In genomic region chr18:12948055-12948804, GRCh38 we compare ENCODE assay signal across 8 cellular contexts. TPM values are rescaled to one million over a fixed set of nuclear protein-coding genes. Genes with fewer than 3 reads are reported as not detected.
DNase-seq lines count a peak whose midpoint lies in the region; ATAC-seq lines count a peak whose summit lies in the region.

No MANE protein-coding gene starts in this region.

- DNase-seq in AG20443 (ENCODE audit: low spot score) (peak; percentile 96), NCI-H446 treated with DMSO at 0.1 percent for 48 hours (lab: John Stamatoyannopoulos, UW) (peak; percentile 84), cerebellum (ENCODE audit: low spot score) (peak; percentile 87), kidney glomerular epithelial cell (lab: John Stamatoyannopoulos, UW) (peak; percentile 72)
- DNase-seq in activated CD4-positive, alpha-beta T cell treated with anti-CD3 and anti-CD28 coated beads for 1 hour, result peak; percentile 98
- peak; percentile 99 for DNase-seq in stimulated activated CD4-positive, alpha-beta T cell treated with anti-CD3 and anti-CD28 coated beads, Interleukin-15, amount 100 ng/mL, for 24 hours

- peak; percentile 75 for ATAC-seq in GM19025 (IDR thresholded peaks at IDR 0.05; ENCODE audit: low read depth, unreplicated experiment)
- peak; percentile 71 for ATAC-seq in HG03196 (IDR thresholded peaks at IDR 0.05; ENCODE audit: unreplicated experiment)

RNA-seq across cellular contexts. Expression of gene SEH1L, which starts 0.4 kb away (rescaled TPM):
- total RNA-seq in cerebellum, result 26.6 TPM

RNA-seq across cellular contexts. Expression of gene CEP192, which starts 42.9 kb away (rescaled TPM):
- 49.3 TPM for total RNA-seq in cerebellum

Comparison
In these comparisons a context has a peak if more than half of its experiments do, and no peak if none do; other contexts are left out.
1. Peak in every context shown above with its lines: DNase-seq and ATAC-seq.